ENCODE assay signal across 15 cellular contexts in the genomic region with DNA sequence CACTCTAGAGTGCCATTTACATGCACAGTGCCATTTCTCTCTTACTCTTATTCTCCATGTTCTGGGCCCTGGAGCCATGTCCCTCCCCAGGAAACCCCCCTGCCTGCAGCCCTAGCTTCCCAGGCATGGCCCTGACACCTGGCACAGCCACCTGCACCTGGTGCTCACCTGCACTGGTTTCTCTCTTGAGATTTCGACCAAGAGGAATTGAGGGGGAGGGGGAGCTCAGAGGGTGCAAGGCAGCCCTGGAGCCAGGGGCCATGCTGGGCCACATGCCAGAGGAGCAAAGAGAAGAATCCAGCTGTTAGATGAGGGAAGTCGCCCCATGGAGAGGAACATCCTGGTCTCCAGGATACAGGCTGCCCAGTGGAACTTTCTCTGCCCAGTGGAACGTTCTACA.
"Had no signal": no experiment of that assay in that cellular context is flagged by ENCODE, and none has a peak within 500 bp of the region (broad histone marks: within the 10 kb centered on the region; RNA-seq: fewer than 3 reads in every experiment).

No MANE protein-coding gene starts in this region.

- H3K27ac Mint-ChIP-seq: activated T-helper 17 cell treated with anti-CD3 and anti-CD28 coated beads, Interleukin-2, amount 50 U/mL, for 72 hours; memory B cell; natural killer cell had no signal

- ATAC-seq: activated CD4-positive, CD25-positive, alpha-beta regulatory T cell treated with anti-CD3 and anti-CD28 coated beads, Interleukin-2, amount 50 U/mL, for 24 hours; activated T-helper 17 cell treated with anti-CD3 and anti-CD28 coated beads, Interleukin-2, amount 50 U/mL, for 72 hours; left ventricle myocardium superior; natural killer cell had no signal

- H3K9me3 Mint-ChIP-seq: memory B cell had no signal

- H3K4me3 Mint-ChIP-seq: activated T-helper 17 cell treated with anti-CD3 and anti-CD28 coated beads, Interleukin-2, amount 50 U/mL, for 72 hours; memory B cell; natural killer cell had no signal

- H3K4me1 Mint-ChIP-seq: activated T-helper 17 cell treated with anti-CD3 and anti-CD28 coated beads, Interleukin-2, amount 50 U/mL, for 72 hours; memory B cell; natural killer cell had no signal

- DNase-seq: activated CD4-positive, alpha-beta T cell treated with anti-CD3 and anti-CD28 coated beads, Interleukin-2, amount 50 U/mL, for 1 hour; activated naive CD4-positive, alpha-beta T cell treated with Interleukin-2 at 50 U/mL for 16 hours; aorta; effector memory CD4-positive, alpha-beta T cell; foreskin fibroblast; hippocampal formation; kidney glomerular epithelial cell; left ventricle myocardium superior; natural killer cell; stimulated activated CD4-positive, alpha-beta T cell treated with anti-CD3 and anti-CD28 coated beads, Interleukin-4, amount 100 ng/mL, for 1 hour; stimulated activated naive CD4-positive, alpha-beta T cell; tibial artery had no signal

- H3K36me3 Mint-ChIP-seq: memory B cell, natural killer cell had no signal
